In the genomic region with DNA sequence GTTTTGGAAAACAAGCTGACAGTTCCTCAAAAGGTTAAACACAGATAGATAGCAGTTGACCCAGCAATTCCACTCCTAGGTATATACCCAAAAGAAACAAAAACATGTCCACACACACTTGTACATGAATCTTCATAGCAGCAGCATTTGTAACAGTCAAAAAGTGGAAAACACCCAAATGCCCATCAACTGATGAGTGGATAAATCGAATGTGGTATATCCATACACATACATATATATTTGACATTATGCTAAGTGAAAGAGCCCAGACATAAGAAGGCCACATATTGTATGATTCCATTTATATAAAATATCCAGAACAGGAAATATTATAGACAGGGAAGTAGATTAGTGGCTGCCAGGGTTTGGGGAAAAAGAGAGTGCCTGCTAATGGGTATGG, we compare ENCODE assay signal across 38 cellular contexts. TPM values are rescaled to one million over a fixed set of nuclear protein-coding genes. Genes with fewer than 3 reads are reported as not detected.
"Had no signal": no experiment of that assay in that cellular context is flagged by ENCODE, and none has a peak within 500 bp of the region (broad histone marks: within the 10 kb centered on the region; RNA-seq: fewer than 3 reads in every experiment).

No MANE protein-coding gene starts in this region.

- H3K27me3 ChIP-seq: MG63 had no signal

- H3K9ac ChIP-seq: KMS-11 had no signal

- DNase-seq: Karpas-422, Kasumi-1, MG63, MM.1S, MV-4-11, NCI-H1048, NCI-H1092, NCI-H1092 treated with DMSO at 0.1 percent for 48 hours, NCI-H1105, NCI-H1105 treated with DMSO at 0.1 percent for 48 hours, NCI-H1417, NCI-H1417 treated with DMSO at 0.1 percent for 48 hours, NCI-H1436, NCI-H1436 treated with DMSO at 0.1 percent for 48 hours, NCI-H146, NCI-H1694, NCI-H1694 treated with DMSO at 0.1 percent for 48 hours, NCI-H187, NCI-H187 treated with DMSO at 0.1 percent for 48 hours, NCI-H1930, NCI-H2029, NCI-H2029 treated with DMSO at 0.1 percent for 48 hours, NCI-H2081, NCI-H2081 treated with DMSO at 0.1 percent for 48 hours, NCI-H2107, NCI-H2171, NCI-H2171 treated with DMSO at 0.1 percent for 48 hours, NCI-H2227 treated with DMSO at 0.1 percent for 48 hours, NCI-H226, NCI-H345, NCI-H446, NCI-H446 treated with DMSO at 0.1 percent for 48 hours, NCI-H510A had no signal

- H3K4me3 ChIP-seq: MG63 had no signal

- H3K36me3 ChIP-seq: MG63 had no signal

- H3K4me2 ChIP-seq: KMS-11 had no signal

- H3K27ac ChIP-seq: KMS-11 had no signal

- H3K9me3 ChIP-seq: MG63 had no signal

RNA-seq across cellular contexts. Expression of a gene that starts 51.4 kb away (rescaled TPM):
- total RNA-seq: LHCN-M2, M059J, MCF 10A, NCI-H460 had no signal
